In genomic region chr15:47870956-47871625, GRCh38 we compare ENCODE assay signal across 12 cellular contexts.
DNase-seq lines count a peak whose midpoint lies in the region; ATAC-seq and TF ChIP-seq lines count a peak whose summit lies in the region.
"Had no signal": no experiment of that assay in that cellular context is flagged by ENCODE, and none has a peak within 500 bp of the region (broad histone marks: within the 10 kb centered on the region; RNA-seq: fewer than 3 reads in every experiment).

No MANE protein-coding gene starts in this region.

- no peaks in the 10 kb centered on the region for H4K20me1 ChIP-seq in GM23248 (ENCODE audit: insufficient read depth)

- H3K9me3 Mint-ChIP-seq in activated CD8-positive, alpha-beta T cell treated with anti-CD3 and anti-CD28 coated beads for 36 hours: peaks cover 2% of the 10 kb centered on the region

- H2AFZ ChIP-seq in GM23248: no peak overlapping the region

- CTCF ChIA-PET in activated CD8-positive, alpha-beta T cell treated with anti-CD3 and anti-CD28 coated beads for 36 hours (lab: Charles Lee): interaction anchor here (1.2 kb wide), 1 partner anchor 1559 kb away, joined by 3 read pairs; no protein-coding TSS in a partner anchor

- H3K4me3 Mint-ChIP-seq in activated CD8-positive, alpha-beta T cell treated with anti-CD3 and anti-CD28 coated beads for 36 hours: no peak overlapping the region
- H3K4me3 Mint-ChIP-seq: activated CD4-positive, alpha-beta memory T cell treated with anti-CD3 and anti-CD28 coated beads for 36 hours; neural crest cell had no signal

- no peaks in the 10 kb centered on the region for H3K9me2 ChIP-seq in GM23248 (ENCODE audit: insufficient read depth)

- H3K36me3 ChIP-seq in GM23248 (ENCODE audit: low read depth): no peaks in the 10 kb centered on the region
- H3K36me3 ChIP-seq: SJCRH30 had no signal

- WGBS in GM23248 (ENCODE audit: low coverage in 1 of 2, low lambda C conversion rate in 2 of 2, missing lambda C conversion rate in 2 of 2), 2 experiments: 43 to 47% methylated on average over 2 of the region's 2 CpGs

- no peaks in the 10 kb centered on the region for H3F3A ChIP-seq in GM23248 (ENCODE audit: insufficient read depth)

- no peak overlapping the region for H3K4me3 ChIP-seq in GM23248
- no peak overlapping the region for H3K4me3 ChIP-seq in choroid plexus epithelial cell (ENCODE audit: low read depth, low read length)
- H3K4me3 ChIP-seq: SJCRH30 had no signal

- H3K9me3 ChIP-seq in GM23248 (ENCODE audit: low read depth): no peaks in the 10 kb centered on the region
- H3K9me3 ChIP-seq: SJCRH30 had no signal

- in situ Hi-C loops in GM23248 (cut with MboI): no loop called here

- no peak overlapping the region for H3K27ac ChIP-seq in GM23248
- H3K27ac ChIP-seq: KMS-11, SJCRH30 had no signal

- no peaks in the 10 kb centered on the region for H3K79me2 ChIP-seq in GM23248 (ENCODE audit: insufficient read depth)

- H3K4me1 Mint-ChIP-seq in activated CD8-positive, alpha-beta T cell treated with anti-CD3 and anti-CD28 coated beads for 36 hours (ENCODE audit: low read depth): no peaks in the 10 kb centered on the region

- H3K4me2 ChIP-seq in GM23248 (ENCODE audit: unreplicated experiment): no peak overlapping the region
- H3K4me2 ChIP-seq: KMS-11 had no signal

- POLR2A ChIA-PET in activated CD8-positive, alpha-beta T cell treated with anti-CD3 and anti-CD28 coated beads for 36 hours (lab: Charles Lee): interaction anchor here (0.6 kb wide), 1 partner anchor 248 kb away, joined by 3 read pairs; no protein-coding TSS in a partner anchor

- no peak overlapping the region for H3K9ac ChIP-seq in GM23248
- H3K9ac ChIP-seq: KMS-11 had no signal

- H3K27me3 Mint-ChIP-seq in activated CD8-positive, alpha-beta T cell treated with anti-CD3 and anti-CD28 coated beads for 36 hours: peaks cover 3% of the 10 kb centered on the region

- no peak for TF ChIP-seq CTCF in choroid plexus epithelial cell (conservative IDR thresholded peaks at IDR 0.05; ENCODE audit: low read depth, low read length)
- no peak for TF ChIP-seq CTCF in activated CD8-positive, alpha-beta T cell treated with anti-CD3 and anti-CD28 coated beads for 36 hours (IDR thresholded peaks at IDR 0.05)

- no peaks in the 10 kb centered on the region for H3K27me3 ChIP-seq in GM23248 (replicated peaks; ENCODE audit: insufficient read depth)
- H3K27me3 ChIP-seq: SJCRH30 had no signal

- H3K36me3 Mint-ChIP-seq in activated CD8-positive, alpha-beta T cell treated with anti-CD3 and anti-CD28 coated beads for 36 hours (ENCODE audit: low read depth): no peaks in the 10 kb centered on the region
- H3K36me3 Mint-ChIP-seq: activated CD4-positive, alpha-beta memory T cell treated with anti-CD3 and anti-CD28 coated beads for 36 hours had no signal

- ATAC-seq in activated CD8-positive, alpha-beta T cell treated with anti-CD3 and anti-CD28 coated beads for 36 hours: no peak

- DNase-seq in GM23248: peak; percentile 30
- DNase-seq in NCI-H226: peak; percentile 67
- peak; percentile 57 for DNase-seq in choroid plexus epithelial cell (ENCODE audit: low read depth)
- peak; percentile 14 for DNase-seq in pons (ENCODE audit: low spot score)
- no peak for DNase-seq in central memory CD4-positive, alpha-beta T cell
- DNase-seq in SKM-1 (lab: John Stamatoyannopoulos, UW; ENCODE audit: unreplicated experiment): no peak
- no peak for DNase-seq in T-helper 1 cell
- DNase-seq in activated CD8-positive, alpha-beta T cell treated with anti-CD3 and anti-CD28 coated beads for 36 hours: no peak
- DNase-seq: activated CD4-positive, alpha-beta memory T cell treated with anti-CD3 and anti-CD28 coated beads for 36 hours; SJCRH30 had no signal

- H3K4me1 ChIP-seq in GM23248 (ENCODE audit: insufficient read depth): no peaks in the 10 kb centered on the region
- H3K4me1 ChIP-seq: SJCRH30 had no signal

- intact Hi-C loops in activated CD8-positive, alpha-beta T cell treated with anti-CD3 and anti-CD28 coated beads for 36 hours (cut with micrococcal nuclease): no loop called here

- H3K27ac Mint-ChIP-seq in activated CD8-positive, alpha-beta T cell treated with anti-CD3 and anti-CD28 coated beads for 36 hours: no peak overlapping the region
- H3K27ac Mint-ChIP-seq: activated CD4-positive, alpha-beta memory T cell treated with anti-CD3 and anti-CD28 coated beads for 36 hours had no signal

Comparison
In these comparisons a context has a peak if more than half of its experiments do, and no peak if none do; other contexts are left out.
1. DNase-seq: peak in GM23248 (single experiment), NCI-H226 (single experiment), choroid plexus epithelial cell (single experiment) and pons (single experiment); none in central memory CD4-positive, alpha-beta T cell (single experiment), SKM-1 (single experiment), T-helper 1 cell (0 of 5) and activated CD8-positive, alpha-beta T cell treated with anti-CD3 and anti-CD28 coated beads for 36 hours (single experiment).